ENCODE assay signal across 24 cellular contexts in the genomic region with DNA sequence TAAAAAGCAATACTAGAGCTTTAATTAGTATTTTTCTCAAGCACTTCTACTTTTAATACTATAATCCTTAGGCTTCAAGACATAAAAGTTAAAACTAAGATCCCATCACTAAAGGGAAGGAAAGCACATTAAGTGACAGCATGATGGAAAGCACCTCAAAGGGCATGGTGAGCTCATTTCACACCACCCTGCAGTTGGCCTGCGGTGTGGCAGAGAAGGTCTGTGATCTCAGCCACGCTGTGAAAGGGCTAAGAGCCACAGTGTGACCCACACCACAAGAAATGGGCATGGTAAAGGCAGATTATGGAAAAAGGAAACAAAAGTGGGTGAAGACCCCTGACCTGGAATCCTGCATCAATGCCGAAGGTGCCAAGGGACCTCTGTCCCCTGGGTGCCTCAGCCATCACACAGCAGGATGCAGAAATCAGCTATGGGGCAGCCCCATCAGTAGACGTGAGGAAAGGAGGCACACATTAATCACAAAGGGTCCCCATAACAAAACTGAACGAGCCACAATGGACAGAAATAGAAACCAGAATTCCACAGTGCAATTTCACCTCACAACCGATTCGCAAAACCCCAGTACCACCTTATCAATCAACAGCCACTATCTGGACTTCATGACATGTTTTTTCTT.
"Had no signal": no experiment of that assay in that cellular context is flagged by ENCODE, and none has a peak within 500 bp of the region (broad histone marks: within the 10 kb centered on the region; RNA-seq: fewer than 3 reads in every experiment).

No MANE protein-coding gene starts in this region.

- H3K9me3 Mint-ChIP-seq: naive thymus-derived CD8-positive, alpha-beta T cell; neural crest cell; stimulated activated naive CD8-positive, alpha-beta T cell treated with anti-CD3 and anti-CD28 coated beads, Interleukin-15, amount 100 ng/mL, for 72 hours had no signal

- H3K9me3 ChIP-seq: esophagus muscularis mucosa, gastroesophageal sphincter, heart left ventricle, left lung, neutrophil, right lobe of liver, suprapubic skin, transverse colon, vagina had no signal

- H2AFZ ChIP-seq: hepatocyte, parathyroid adenoma had no signal

- H3K27ac ChIP-seq: coronary artery, esophagus muscularis mucosa, foreskin keratinocyte, gastroesophageal sphincter, heart left ventricle, hepatocyte, left lung, neutrophil, parathyroid adenoma, right lobe of liver, suprapubic skin, transverse colon, vagina had no signal

- H3K4me1 Mint-ChIP-seq: neural crest cell had no signal

- H3K4me3 ChIP-seq: coronary artery, esophagus muscularis mucosa, gastroesophageal sphincter, heart left ventricle, hepatocyte, left lung, right lobe of liver, suprapubic skin, transverse colon, vagina had no signal

- H3K79me2 ChIP-seq: hepatocyte, parathyroid adenoma had no signal

- DNase-seq: dermis blood vessel endothelial cell; effector memory CD4-positive, alpha-beta T cell; foreskin keratinocyte; heart left ventricle; left cardiac atrium; left lung; naive thymus-derived CD8-positive, alpha-beta T cell; right lobe of liver; small intestine; stimulated activated CD4-positive, alpha-beta T cell treated with anti-CD3 and anti-CD28 coated beads, Interleukin-15, amount 100 ng/mL, for 24 hours; stimulated activated CD4-positive, alpha-beta T cell treated with anti-CD3 and anti-CD28 coated beads, Interleukin-2, amount 100 ng/mL, for 48 hours; stimulated activated naive CD4-positive, alpha-beta T cell; stimulated activated naive CD8-positive, alpha-beta T cell treated with anti-CD3 and anti-CD28 coated beads, Interleukin-15, amount 100 ng/mL, for 72 hours; transverse colon had no signal

- H3K27me3 ChIP-seq: esophagus muscularis mucosa, foreskin keratinocyte, gastroesophageal sphincter, heart left ventricle, hepatocyte, left lung, neutrophil, right lobe of liver, suprapubic skin, transverse colon, vagina had no signal

- H3K4me1 ChIP-seq: esophagus muscularis mucosa, foreskin keratinocyte, gastroesophageal sphincter, left lung, parathyroid adenoma, right lobe of liver, suprapubic skin, transverse colon, vagina had no signal

- H3K4me2 ChIP-seq: hepatocyte had no signal

- H3K4me3 Mint-ChIP-seq: naive thymus-derived CD8-positive, alpha-beta T cell; neural crest cell; stimulated activated naive CD8-positive, alpha-beta T cell treated with anti-CD3 and anti-CD28 coated beads, Interleukin-15, amount 100 ng/mL, for 72 hours had no signal

- H3K9ac ChIP-seq: parathyroid adenoma had no signal

- H3K27me3 Mint-ChIP-seq: naive thymus-derived CD8-positive, alpha-beta T cell; progenitor cell of endocrine pancreas; stimulated activated naive CD8-positive, alpha-beta T cell treated with anti-CD3 and anti-CD28 coated beads, Interleukin-15, amount 100 ng/mL, for 72 hours had no signal

- ATAC-seq: foreskin keratinocyte; gastroesophageal sphincter; heart left ventricle; left cardiac atrium; left lung; naive thymus-derived CD8-positive, alpha-beta T cell; stimulated activated naive CD8-positive, alpha-beta T cell treated with anti-CD3 and anti-CD28 coated beads, Interleukin-15, amount 100 ng/mL, for 72 hours had no signal
